15 cellular contexts compared by ENCODE assay signal in genomic region chr13:37995052-37995451, GRCh38.
A peak's percentile ranks its signal among the peaks of the same experiment; 100 is the strongest.
DNase-seq lines count a peak whose midpoint lies in the region; ATAC-seq and TF ChIP-seq lines count a peak whose summit lies in the region.
"Had no signal": no experiment of that assay in that cellular context is flagged by ENCODE, and none has a peak within 500 bp of the region (broad histone marks: within the 10 kb centered on the region; RNA-seq: fewer than 3 reads in every experiment).

No MANE protein-coding gene starts in this region.

- H3K36me3 ChIP-seq in neuronal stem cell (replicated peaks in 1 of 2; ENCODE audit: control insufficient read depth in 2 of 2, insufficient read depth in 2 of 2, low read length in 2 of 2): no peaks in the 10 kb centered on the region

- ATAC-seq in GM18909 (IDR thresholded peaks at IDR 0.05; ENCODE audit: poor library complexity, unreplicated experiment): no peak
- no peak for ATAC-seq in stimulated activated memory B cell treated with anti-CD40 and anti-IgM and Interleukin-4, amounts not matched to agents 10 μg/mL and 1 μg/mL and 100 μg/mL, for 72 hours
- ATAC-seq in stimulated activated naive B cell treated with anti-CD40 and anti-IgM and Interleukin-4, amounts not matched to agents 10 μg/mL and 1 μg/mL and 100 μg/mL, for 72 hours (replicated peaks): no peak
- ATAC-seq: esophagus mucosa; naive thymus-derived CD4-positive, alpha-beta T cell; T-cell had no signal

- no peak overlapping the region for H2BK5ac ChIP-seq in neuronal stem cell (ENCODE audit: low read length)

- no peaks in the 10 kb centered on the region for H3K79me1 ChIP-seq in neuronal stem cell (ENCODE audit: low read depth, low read length)

- H3K27ac ChIP-seq in neuronal stem cell (replicated peaks; ENCODE audit: low read length): no peak overlapping the region
- H3K27ac ChIP-seq: 22Rv1 had no signal

- H3K4me3 Mint-ChIP-seq in stimulated activated memory B cell treated with anti-CD40 and anti-IgM and Interleukin-4, amounts not matched to agents 10 μg/mL and 1 μg/mL and 100 μg/mL, for 72 hours: no peak overlapping the region
- H3K4me3 Mint-ChIP-seq in stimulated activated naive B cell treated with anti-CD40 and anti-IgM and Interleukin-4, amounts not matched to agents 10 μg/mL and 1 μg/mL and 100 μg/mL, for 72 hours: no peak overlapping the region
- H3K4me3 Mint-ChIP-seq: naive thymus-derived CD4-positive, alpha-beta T cell; T-cell; type B pancreatic cell had no signal

- no peak overlapping the region for H4K91ac ChIP-seq in neuronal stem cell (ENCODE audit: low read depth, low read length, poor library complexity)

- H3K9me3 Mint-ChIP-seq in stimulated activated memory B cell treated with anti-CD40 and anti-IgM and Interleukin-4, amounts not matched to agents 10 μg/mL and 1 μg/mL and 100 μg/mL, for 72 hours: peaks cover 4% of the 10 kb centered on the region
- peaks cover 0 to 4% of the 10 kb centered on the region in 2 donors for H3K9me3 Mint-ChIP-seq in stimulated activated naive B cell treated with anti-CD40 and anti-IgM and Interleukin-4, amounts not matched to agents 10 μg/mL and 1 μg/mL and 100 μg/mL, for 72 hours
- H3K9me3 Mint-ChIP-seq: type B pancreatic cell had no signal

- H3K27me3 ChIP-seq in neuronal stem cell (ENCODE audit: control insufficient read depth in 3 of 3, insufficient read depth in 3 of 3, low read depth in 1 of 3, low read length in 3 of 3): no peaks in the 10 kb centered on the region

- no peak overlapping the region for H2AK5ac ChIP-seq in neuronal stem cell (ENCODE audit: low read depth, low read length)

- no peaks in the 10 kb centered on the region for H3K9me3 ChIP-seq in neuronal stem cell (replicated peaks in 1 of 2; ENCODE audit: control insufficient read depth in 2 of 2, insufficient read depth in 1 of 2, low read depth in 1 of 2, low read length in 2 of 2)

- no peak overlapping the region for H3K23ac ChIP-seq in neuronal stem cell (ENCODE audit: low read depth, low read length, poor library complexity)

- DNase-seq in DMS 273 (lab: John Stamatoyannopoulos, UW; ENCODE audit: unreplicated experiment) (peak; percentile 2), DMS 273 treated with DMSO at 0.1 percent for 48 hours (lab: John Stamatoyannopoulos, UW) (no peak), NCI-H1930 (lab: John Stamatoyannopoulos, UW) (peak; percentile 45 to 74), choroid plexus epithelial cell (ENCODE audit: low read depth) (peak; percentile 60), neuronal stem cell (ENCODE audit: low spot score) (peak; percentile 27)
- no peak for DNase-seq in stimulated activated naive B cell treated with anti-CD40 and anti-IgM and Interleukin-4, amounts not matched to agents 10 μg/mL and 1 μg/mL and 100 μg/mL, for 72 hours
- DNase-seq: activated CD4-positive, alpha-beta T cell treated with anti-CD3 and anti-CD28 coated beads for 4 hours; activated gamma-delta T cell; naive thymus-derived CD4-positive, alpha-beta T cell; T-cell had no signal

- no CpG with 5 or more reads among the region's 2 CpGs for WGBS in neuronal stem cell (ENCODE audit: extremely low coverage in 2 of 2, insufficient read length in 2 of 2, insufficient replicate concordance in 1 of 2), 2 donors

- H3K18ac ChIP-seq in neuronal stem cell (ENCODE audit: low read length): no peak overlapping the region

- H2BK12ac ChIP-seq in neuronal stem cell (ENCODE audit: low read length): no peak overlapping the region

- H4K8ac ChIP-seq in neuronal stem cell (ENCODE audit: low read depth, low read length): no peak overlapping the region

- H2AFZ ChIP-seq in neuronal stem cell (ENCODE audit: low read length): no peak overlapping the region

- no peak overlapping the region for H3K4ac ChIP-seq in neuronal stem cell (ENCODE audit: low read length)

- H3K14ac ChIP-seq in neuronal stem cell (ENCODE audit: low read length): no peak overlapping the region

- no peak overlapping the region for H3K27ac Mint-ChIP-seq in stimulated activated memory B cell treated with anti-CD40 and anti-IgM and Interleukin-4, amounts not matched to agents 10 μg/mL and 1 μg/mL and 100 μg/mL, for 72 hours
- no peak overlapping the region for H3K27ac Mint-ChIP-seq in stimulated activated naive B cell treated with anti-CD40 and anti-IgM and Interleukin-4, amounts not matched to agents 10 μg/mL and 1 μg/mL and 100 μg/mL, for 72 hours
- H3K27ac Mint-ChIP-seq: naive thymus-derived CD4-positive, alpha-beta T cell; T-cell; type B pancreatic cell had no signal

- no peaks in the 10 kb centered on the region for H3K36me3 Mint-ChIP-seq in stimulated activated memory B cell treated with anti-CD40 and anti-IgM and Interleukin-4, amounts not matched to agents 10 μg/mL and 1 μg/mL and 100 μg/mL, for 72 hours
- H3K36me3 Mint-ChIP-seq in stimulated activated naive B cell treated with anti-CD40 and anti-IgM and Interleukin-4, amounts not matched to agents 10 μg/mL and 1 μg/mL and 100 μg/mL, for 72 hours: no peaks in the 10 kb centered on the region
- H3K36me3 Mint-ChIP-seq: naive thymus-derived CD4-positive, alpha-beta T cell; T-cell; type B pancreatic cell had no signal

- H3K4me3 ChIP-seq in choroid plexus epithelial cell (ENCODE audit: low read depth, low read length) (no peak overlapping the region), neuronal stem cell (ENCODE audit: low read length in 2 of 2) (no peak overlapping the region)

- H3K4me1 ChIP-seq in neuronal stem cell (ENCODE audit: control insufficient read depth in 2 of 2, insufficient read depth in 1 of 2, low read depth in 1 of 2, low read length in 2 of 2): peaks cover 5 to 11% of the 10 kb centered on the region in 2 donors

- H3K27me3 Mint-ChIP-seq in stimulated activated memory B cell treated with anti-CD40 and anti-IgM and Interleukin-4, amounts not matched to agents 10 μg/mL and 1 μg/mL and 100 μg/mL, for 72 hours: no peaks in the 10 kb centered on the region
- H3K27me3 Mint-ChIP-seq in stimulated activated naive B cell treated with anti-CD40 and anti-IgM and Interleukin-4, amounts not matched to agents 10 μg/mL and 1 μg/mL and 100 μg/mL, for 72 hours: no peaks in the 10 kb centered on the region
- H3K27me3 Mint-ChIP-seq: naive thymus-derived CD4-positive, alpha-beta T cell; T-cell; type B pancreatic cell had no signal

- no peak overlapping the region for H2BK15ac ChIP-seq in neuronal stem cell (ENCODE audit: low read length)

- H3K4me1 Mint-ChIP-seq in stimulated activated memory B cell treated with anti-CD40 and anti-IgM and Interleukin-4, amounts not matched to agents 10 μg/mL and 1 μg/mL and 100 μg/mL, for 72 hours: no peaks in the 10 kb centered on the region
- H3K4me1 Mint-ChIP-seq in stimulated activated naive B cell treated with anti-CD40 and anti-IgM and Interleukin-4, amounts not matched to agents 10 μg/mL and 1 μg/mL and 100 μg/mL, for 72 hours: no peaks in the 10 kb centered on the region
- H3K4me1 Mint-ChIP-seq: naive thymus-derived CD4-positive, alpha-beta T cell; T-cell had no signal

- H3K9ac ChIP-seq in neuronal stem cell (ENCODE audit: low read depth, low read length, poor library complexity): no peak overlapping the region

- peak; percentile 10 for TF ChIP-seq CTCF in choroid plexus epithelial cell (conservative IDR thresholded peaks at IDR 0.05; ENCODE audit: low read depth, low read length)

- no peak overlapping the region for H3K4me2 ChIP-seq in neuronal stem cell (ENCODE audit: insufficient read depth, low read length, poor library complexity, severe bottlenecking)

- no peak overlapping the region for H2BK120ac ChIP-seq in neuronal stem cell (ENCODE audit: low read depth, low read length)

Comparison
In these comparisons a context has a peak if more than half of its experiments do, and no peak if none do; other contexts are left out.
1. DNase-seq: peak in DMS 273 (single experiment), NCI-H1930 (2 of 2), choroid plexus epithelial cell (single experiment) and neuronal stem cell (single experiment); none in DMS 273 treated with DMSO at 0.1 percent for 48 hours (single experiment) and stimulated activated naive B cell treated with anti-CD40 and anti-IgM and Interleukin-4, amounts not matched to agents 10 μg/mL and 1 μg/mL and 100 μg/mL, for 72 hours (single experiment).